ENCODE assay signal across 8 cellular contexts in the genomic region with DNA sequence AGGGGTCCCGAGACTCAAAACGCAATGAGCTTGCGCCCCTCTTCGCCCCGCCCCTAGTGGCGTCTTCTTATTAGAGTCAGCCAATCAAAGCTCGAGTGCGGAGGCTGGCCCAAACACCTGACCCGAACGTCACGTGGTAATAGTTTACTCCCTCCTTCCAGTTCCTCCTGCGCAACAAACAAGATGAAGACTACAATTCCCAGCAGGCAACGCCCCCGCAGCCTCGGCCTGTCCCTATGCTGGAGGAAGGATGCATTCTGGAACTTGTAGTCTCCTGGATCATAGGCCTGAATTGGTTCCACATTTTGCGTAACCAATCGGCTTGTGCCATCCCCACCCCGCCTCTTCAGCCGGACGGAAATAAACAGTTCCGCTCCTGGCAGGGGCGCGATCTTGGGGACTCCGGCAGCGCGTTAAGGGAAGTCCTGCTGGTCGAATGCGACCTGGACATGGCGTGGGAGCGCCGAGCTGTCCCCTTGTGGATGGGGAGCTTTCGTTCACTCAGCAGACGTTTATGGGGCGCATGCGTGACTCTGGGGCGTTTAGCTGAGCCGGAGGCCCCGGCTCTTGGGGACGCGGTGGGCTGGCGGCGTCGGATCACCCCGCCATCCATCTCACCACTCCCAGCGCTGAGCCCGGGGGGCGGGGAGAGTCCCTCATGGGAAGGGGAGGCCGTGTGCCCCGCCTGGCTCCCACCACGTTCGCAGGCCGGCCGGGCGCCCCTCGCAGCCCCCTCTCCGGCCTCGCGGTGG. TPM values are rescaled to one million over a fixed set of nuclear protein-coding genes. Genes with fewer than 3 reads are reported as not detected.
DNase-seq lines count a peak whose midpoint lies in the region; ATAC-seq and TF ChIP-seq lines count a peak whose summit lies in the region.

A gene (minus strand): TSS at position 26 of the 752 bp plus-strand sequence. CDS start 38 bp downstream, outside the sequence.

- H3K79me2 ChIP-seq in DOHH2 (ENCODE audit: control insufficient read depth, low read length): peaks cover 25% of the 10 kb centered on the region

- WGBS in esophagus muscularis mucosa: under 1% methylated on average over 30 of the region's 58 CpGs

- peaks cover 14% of the 10 kb centered on the region for H3F3A ChIP-seq in DOHH2 (ENCODE audit: control insufficient read depth, insufficient read depth)

- peak; percentile 94 to 99 (median 99) for DNase-seq in Peyer's patch
- DNase-seq in activated T-cell treated with anti-CD3 and anti-CD28 coated beads, Interleukin-2, amount 50 U/mL, for 48 hours: peak; percentile 97 to 98
- peak; percentile 100 for DNase-seq in esophagus muscularis mucosa (ENCODE audit: extremely low spot score)
- DNase-seq in stimulated activated CD8-positive, alpha-beta memory T cell treated with anti-CD3 and anti-CD28 coated beads, Interleukin-7, amount 100 ng/mL, for 4 hours (ENCODE audit: low read depth in 2 of 2): peak; percentile 97 to 99

- H3K9me3 ChIP-seq in DOHH2 (ENCODE audit: control insufficient read depth, insufficient read depth, low read length) (no peaks in the 10 kb centered on the region), KOPT-K1 (ENCODE audit: insufficient read depth, low read length, poor library complexity, severe bottlenecking) (no peaks in the 10 kb centered on the region), Peyer's patch (no peaks in the 10 kb centered on the region), esophagus muscularis mucosa (no peaks in the 10 kb centered on the region), muscle layer of duodenum (ENCODE audit: control insufficient read depth in 1 of 2, low read length in 2 of 2) (no peaks in the 10 kb centered on the region)

- H3K4me3 ChIP-seq in DOHH2 (ENCODE audit: low read length) (peak within 1 kb of the TSS; percentile 94), Peyer's patch (peak within 1 kb of the TSS; percentile 66 to 97 (median 80)), esophagus muscularis mucosa (peak within 1 kb of the TSS; percentile 79 to 92 (median 86)), muscle layer of duodenum (ENCODE audit: low read depth in 1 of 2, low read length in 2 of 2) (peak within 1 kb of the TSS; percentile 79 to 85)

- TF ChIP-seq EP300 in esophagus muscularis mucosa (IDR thresholded peaks at IDR 0.05): no peak

- TF ChIP-seq POLR2A in Peyer's patch (IDR thresholded peaks at IDR 0.05) (peak; percentile 97 to 98), esophagus muscularis mucosa (IDR thresholded peaks at IDR 0.05; ENCODE audit: low read depth) (peak; percentile 97)

- H3K4me2 ChIP-seq in DOHH2 (ENCODE audit: low read length): peak within 1 kb of the TSS; percentile 96

- H3K27ac ChIP-seq in DOHH2 (ENCODE audit: low read depth, low read length) (peak within 1 kb of the TSS; percentile 79), KOPT-K1 (ENCODE audit: low read depth, low read length, poor library complexity, severe bottlenecking) (peak within 1 kb of the TSS; percentile 82), Peyer's patch (peak within 1 kb of the TSS; percentile 93 to 99 (median 96)), esophagus muscularis mucosa (replicated peaks in 1 of 4) (peak within 1 kb of the TSS; percentile 98 to 100 (median 100)), muscle layer of duodenum (ENCODE audit: low read length) (peak within 1 kb of the TSS; percentile 99)

- no peaks in the 10 kb centered on the region for H3K9me2 ChIP-seq in DOHH2 (replicated peaks; ENCODE audit: control insufficient read depth, low read length)

- peaks cover 8% of the 10 kb centered on the region; the same call in 1 of the 2 replicates for H4K20me1 ChIP-seq in DOHH2 (ENCODE audit: control insufficient read depth, insufficient read depth, low read depth, low read length)

- peak; percentile 74 for TF ChIP-seq CTCF in DOHH2 (IDR thresholded peaks at IDR 0.05; ENCODE audit: low read depth, low read length, poor library complexity, severe bottlenecking)
- TF ChIP-seq CTCF in Peyer's patch (IDR thresholded peaks at IDR 0.05): peak; percentile 25 to 47 (median 44)
- peak; percentile 58 to 73 (median 62) for TF ChIP-seq CTCF in esophagus muscularis mucosa (IDR thresholded peaks at IDR 0.05)

- intact Hi-C loops in esophagus muscularis mucosa (cut with DNase I): no loop called here

- H3K36me3 ChIP-seq in DOHH2 (ENCODE audit: control insufficient read depth, low read length) (peaks cover 11% of the 10 kb centered on the region), KOPT-K1 (ENCODE audit: insufficient read depth, low read length) (peaks cover 12% of the 10 kb centered on the region), Peyer's patch (peaks cover 0 to 17% (median 0%) of the 10 kb centered on the region in 3 donors), esophagus muscularis mucosa (peaks cover 11 to 25% (median 22%) of the 10 kb centered on the region in 4 donors), muscle layer of duodenum (ENCODE audit: control insufficient read depth in 1 of 2, insufficient read depth in 2 of 2, low read length in 2 of 2) (peaks cover 5 to 12% of the 10 kb centered on the region in 2 donors)

- H3K27me3 ChIP-seq in DOHH2 (ENCODE audit: control insufficient read depth, low read length) (no peaks in the 10 kb centered on the region), Peyer's patch (no peaks in the 10 kb centered on the region), esophagus muscularis mucosa (no peaks in the 10 kb centered on the region), muscle layer of duodenum (ENCODE audit: low read depth, low read length) (no peaks in the 10 kb centered on the region)

- peak; percentile 82 for ATAC-seq in GM21786 (IDR thresholded peaks at IDR 0.05; ENCODE audit: unreplicated experiment)

- H3K4me1 ChIP-seq in DOHH2 (ENCODE audit: control insufficient read depth, low read length): peaks cover 35% of the 10 kb centered on the region
- peaks cover 0 to 29% (median 16%) of the 10 kb centered on the region in 4 donors for H3K4me1 ChIP-seq in Peyer's patch
- H3K4me1 ChIP-seq in esophagus muscularis mucosa: peaks cover 51 to 63% (median 57%) of the 10 kb centered on the region in 4 donors
- H3K4me1 ChIP-seq in muscle layer of duodenum (ENCODE audit: control insufficient read depth in 1 of 2, insufficient read depth in 2 of 2, low read length in 2 of 2): peaks cover 0 to 29% of the 10 kb centered on the region in 2 donors

RNA-seq across cellular contexts. Expression of the gene that starts here (rescaled TPM):
- total RNA-seq in Peyer's patch (10 to 100 TPM; 45.4 to 61.4 (median 53.7) TPM), esophagus muscularis mucosa (10 to 100 TPM; 48.2 to 95.8 (median 85.2) TPM)

Comparison
In these comparisons a context has a peak if more than half of its experiments do, and no peak if none do; other contexts are left out.
1. Peak in every context shown above with its lines: DNase-seq, ATAC-seq, H3K4me3 ChIP-seq and H3K27ac ChIP-seq.